8 cellular contexts compared by ENCODE assay signal in the genomic region with DNA sequence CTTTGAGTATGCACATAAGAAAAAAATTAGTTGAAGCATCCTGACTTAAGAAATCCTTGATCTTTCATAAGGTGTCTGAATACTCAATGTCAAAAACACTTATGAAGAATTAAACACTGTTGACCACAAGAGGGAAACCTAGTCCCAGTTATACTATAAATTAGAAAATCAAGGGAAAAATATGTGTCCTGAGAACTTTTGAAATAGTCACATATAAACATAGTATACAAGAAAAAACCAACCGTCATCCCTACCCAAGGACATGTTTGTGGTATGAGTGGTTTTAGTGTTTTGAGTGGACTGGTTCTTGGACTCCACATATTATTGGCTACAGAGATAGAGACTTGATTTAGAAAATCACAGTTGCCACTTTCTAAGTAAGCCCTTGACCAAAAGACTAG. TPM values are rescaled to one million over a fixed set of nuclear protein-coding genes. Genes with fewer than 3 reads are reported as not detected.
DNase-seq lines count a peak whose midpoint lies in the region; ATAC-seq and TF ChIP-seq lines count a peak whose summit lies in the region.

No MANE protein-coding gene starts in this region.

- H3K4me1 ChIP-seq in adrenal gland (replicated peaks in 1 of 2) = no peaks in the 10 kb centered on the region

- TF ChIP-seq POLR2A in adrenal gland (IDR thresholded peaks at IDR 0.05) = no peak

- H3K4me3 Mint-ChIP-seq in CD14-positive monocyte = no peak overlapping the region
- H3K4me3 Mint-ChIP-seq in HFFc6 = no peak overlapping the region

- no peak overlapping the region for H3K27ac ChIP-seq in adrenal gland

- no peaks in the 10 kb centered on the region for H3K36me3 ChIP-seq in adrenal gland (replicated peaks in 1 of 2)

- no peaks in the 10 kb centered on the region for H3K9me3 Mint-ChIP-seq in CD14-positive monocyte
- no peaks in the 10 kb centered on the region for H3K9me3 Mint-ChIP-seq in HFFc6

- no peaks in the 10 kb centered on the region for H3K9me3 ChIP-seq in adrenal gland (replicated peaks in 1 of 3)

- no peak for ATAC-seq in HG02938 (IDR thresholded peaks at IDR 0.05; ENCODE audit: unreplicated experiment)

- H3K27ac Mint-ChIP-seq in CD14-positive monocyte (no peak overlapping the region), HFFc6 (no peak overlapping the region)

- 0 to 3% (median 2%) methylated on average over 1 of the region's 1 CpG for WGBS in adrenal gland, 4 donors

- peaks cover 0 to 2% (median 0%) of the 10 kb centered on the region in 3 donors for H3K27me3 Mint-ChIP-seq in CD14-positive monocyte (ENCODE audit: low read depth in 3 of 3)
- H3K27me3 Mint-ChIP-seq in HFFc6 (ENCODE audit: insufficient read depth) = peaks cover 7% of the 10 kb centered on the region; the same call in 1 of the 2 replicates

- DNase-seq in CD14-positive monocyte (ENCODE audit: low spot score) (no peak), HFFc6 (peak; percentile 25), adrenal gland (no peak), left kidney (ENCODE audit: low read depth, low spot score) (peak; percentile 70), foreskin melanocyte (no peak), cortex of kidney (lab: John Stamatoyannopoulos, UW) (no peak)
- DNase-seq in stimulated activated CD4-positive, alpha-beta T cell treated with anti-CD3 and anti-CD28 coated beads, Interleukin-4, amount 100 ng/mL, for 1 hour = no peak

- no peak overlapping the region for H3K4me3 ChIP-seq in adrenal gland

- intact Hi-C loops in CD14-positive monocyte (cut with micrococcal nuclease) (loop anchor here in 1 of 2 donors (5.0 kb wide), 1 partner anchor 270 kb away; no protein-coding TSS in a partner anchor), adrenal gland (cut with DNase I) (loop anchor here (5.0 kb wide), 2 partner anchors 265 to 270 kb away; no protein-coding TSS in a partner anchor)

- TF ChIP-seq CTCF in CD14-positive monocyte (IDR thresholded peaks at IDR 0.05) (peak; percentile 77), HFFc6 (IDR thresholded peaks at IDR 0.05) (peak; percentile 78), adrenal gland (IDR thresholded peaks at IDR 0.05) (peak; percentile 21 to 78 (median 66))

- H3K4me1 Mint-ChIP-seq in CD14-positive monocyte = peaks cover 9% of the 10 kb centered on the region
- no peaks in the 10 kb centered on the region for H3K4me1 Mint-ChIP-seq in HFFc6 (ENCODE audit: low read depth)

- H3K27me3 ChIP-seq in adrenal gland = peaks cover 3% of the 10 kb centered on the region

- H3K36me3 Mint-ChIP-seq in CD14-positive monocyte (no peaks in the 10 kb centered on the region), HFFc6 (ENCODE audit: low read depth) (no peaks in the 10 kb centered on the region)

RNA-seq across cellular contexts. Expression of gene HLA-DRA, which starts 7.6 kb away (rescaled TPM):
- polyA plus RNA-seq in CD14-positive monocyte (1,000 to 10,000 TPM; 4,194 to 5,181 TPM), adrenal gland (100 to 1,000 TPM; 101 to 572 (median 129) TPM)
- not detected for total RNA-seq in HFFc6 (2021; fragmentation: NEBNext Ultra II Directional; extraction: Animal tissue kit (Norgen Biotek cat#: 25700))
- total RNA-seq in adrenal gland = 1,000 to 10,000 TPM in 1 of 8 donors, 100 to 1,000 TPM in 7; 186 to 1,447 (median 645) TPM

RNA-seq across cellular contexts. Expression of gene BTNL2, which starts 25.1 kb away (rescaled TPM):
- polyA plus RNA-seq in CD14-positive monocyte = not detected
- total RNA-seq in HFFc6 (2021; fragmentation: NEBNext Ultra II Directional; extraction: Animal tissue kit (Norgen Biotek cat#: 25700)) = not detected
- total RNA-seq in adrenal gland = under 1 TPM in 1 of 8 donors, not detected in 7; 0.31 TPM
- not detected for polyA plus RNA-seq in adrenal gland

Comparison
In these comparisons a context has a peak if more than half of its experiments do, and no peak if none do; other contexts are left out.
1. DNase-seq: peak in HFFc6 (single experiment) and left kidney (single experiment); none in CD14-positive monocyte (single experiment), adrenal gland (0 of 7), foreskin melanocyte (single experiment), cortex of kidney (single experiment) and stimulated activated CD4-positive, alpha-beta T cell treated with anti-CD3 and anti-CD28 coated beads, Interleukin-4, amount 100 ng/mL, for 1 hour (single experiment).
2. RNA of gene HLA-DRA, which starts 7.6 kb away (total RNA-seq): 186 to 1,447 TPM in adrenal gland; not detected in HFFc6; every median in the first group is over 100 times any median in the second.
3. Peak in every context shown above with its lines, with median percentiles within 50 percentile points of each other: CTCF ChIP-seq.